ENCODE assay signal across 8 cellular contexts in the genomic region with DNA sequence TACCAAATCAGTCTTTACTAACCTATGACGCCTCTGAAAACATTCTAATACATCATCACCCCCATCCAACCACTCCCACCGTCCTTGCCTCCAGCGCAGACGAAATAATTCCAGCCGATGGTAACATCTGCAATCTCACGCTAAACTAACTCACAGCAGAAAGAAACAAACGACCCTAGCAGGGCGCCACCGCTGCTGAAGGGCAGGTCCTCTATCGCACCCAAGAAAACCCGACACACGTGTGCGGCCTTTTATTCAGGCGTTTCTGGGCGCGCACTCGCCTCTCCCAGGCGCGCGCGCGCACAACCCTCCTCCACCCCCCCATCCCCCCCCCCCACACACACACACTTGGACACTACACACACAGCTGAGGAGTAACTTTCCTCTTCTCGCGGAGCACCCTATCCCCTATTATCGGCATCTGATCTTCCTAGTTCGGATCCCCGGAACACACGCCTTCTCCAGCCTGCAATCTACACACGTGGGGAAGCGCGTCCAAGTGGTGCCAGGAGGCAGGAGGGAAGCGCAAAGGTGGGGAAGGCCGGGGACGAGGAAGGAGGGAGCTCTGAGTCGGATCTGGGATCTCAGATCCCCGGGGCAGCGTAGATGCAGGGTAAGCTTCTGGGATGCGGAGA. TPM values are rescaled to one million over a fixed set of nuclear protein-coding genes. Genes with fewer than 3 reads are reported as not detected.
DNase-seq lines count a peak whose midpoint lies in the region; ATAC-seq, FAIRE-seq and TF ChIP-seq lines count a peak whose summit lies in the region.

No MANE protein-coding gene starts in this region.

- no peaks in the 10 kb centered on the region for H4K20me1 ChIP-seq in K562 (replicated peaks; ENCODE audit: control insufficient read depth, insufficient read depth, low read length)

- FAIRE-seq in K562 (lab: Jason Lieb, UNC), result peak; percentile 69

- H3K4me2 ChIP-seq in K562 (ENCODE audit: insufficient read depth, low read length) (peak overlapping the region; percentile 91), skeletal muscle satellite cell (ENCODE audit: low read length) (peak overlapping the region; percentile 92)

- TSS peak; percentile 31 for BruUV-seq in K562 (replicated peaks; lab: Mats Ljungman, UMichigan)

- peak in 1 of 3 experiments; percentile 16; a peak in 1 of 6 replicates for TF ChIP-seq CTCF in K562 (IDR thresholded peaks at IDR 0.05 in 2 of 3, conservative IDR thresholded peaks at IDR 0.05 in 1 of 3; ENCODE audit: insufficient read depth in 2 of 3, low read depth in 1 of 3, low read length in 3 of 3)

- intact Hi-C loops in K562 (cut with micrococcal nuclease), result loop anchor here (2.0 to 5.0 kb wide), 3 partner anchors 89 to 149 kb away; no protein-coding TSS in a partner anchor

- 0 out of 2 replicates have a peak, but pooled peaks have one; percentile 41 for TF ChIP-seq POLR2A in K562 (conservative IDR thresholded peaks at IDR 0.05)

- H3K9ac ChIP-seq in K562 (ENCODE audit: insufficient read depth in 1 of 2, low read depth in 2 of 2, low read length in 2 of 2) (peak overlapping the region; percentile 58 to 94), iPS-18a (ENCODE audit: low read length) (peak overlapping the region; percentile 40), skeletal muscle satellite cell (ENCODE audit: low read depth, low read length) (peak overlapping the region; percentile 63)

- no peaks in the 10 kb centered on the region for H3K27me3 ChIP-seq in SJCRH30
- no peaks in the 10 kb centered on the region; a peak in 1 of 5 replicates for H3K27me3 ChIP-seq in K562 (ENCODE audit: control insufficient read depth in 2 of 2, insufficient read depth in 2 of 2, low read length in 2 of 2)
- peaks cover 59% of the 10 kb centered on the region for H3K27me3 ChIP-seq in iPS-18a (ENCODE audit: control insufficient read depth, insufficient read depth, low read length)
- no peaks in the 10 kb centered on the region for H3K27me3 ChIP-seq in skeletal muscle satellite cell (ENCODE audit: control insufficient read depth, insufficient read depth, low read length)

- H3K36me3 ChIP-seq in SJCRH30 (no peaks in the 10 kb centered on the region), K562 (ENCODE audit: control insufficient read depth, insufficient read depth, low read length) (no peaks in the 10 kb centered on the region), iPS-18a (ENCODE audit: control insufficient read depth, low read depth, low read length) (no peaks in the 10 kb centered on the region), skeletal muscle satellite cell (ENCODE audit: insufficient read depth, low read length) (no peaks in the 10 kb centered on the region)

- POLR2A ChIA-PET in K562 (lab: Yijun Ruan, JAX), result interaction anchor here (1.8 kb wide), 1 partner anchor 33 kb away, joined by 5 read pairs; no protein-coding TSS in a partner anchor

- ATAC-seq in K562 (peak; percentile 57), HG03097 (IDR thresholded peaks at IDR 0.05; ENCODE audit: low FRiP score, unreplicated experiment) (no peak)

- H3K9me3 ChIP-seq in SJCRH30 (replicated peaks) (no peaks in the 10 kb centered on the region), K562 (replicated peaks; ENCODE audit: control insufficient read depth, insufficient read depth, low read depth, low read length) (no peaks in the 10 kb centered on the region), iPS-18a (ENCODE audit: control insufficient read depth, low read depth, low read length) (no peaks in the 10 kb centered on the region), skeletal muscle satellite cell (replicated peaks; ENCODE audit: low read length) (no peaks in the 10 kb centered on the region)

- no peaks in the 10 kb centered on the region for H3K4me1 ChIP-seq in SJCRH30
- peaks cover 28 to 31% of the 10 kb centered on the region in 2 experiments for H3K4me1 ChIP-seq in K562 (replicated peaks in 1 of 2; ENCODE audit: control insufficient read depth in 2 of 2, insufficient read depth in 2 of 2, low read length in 2 of 2)
- peaks cover 8% of the 10 kb centered on the region for H3K4me1 ChIP-seq in iPS-18a (ENCODE audit: control insufficient read depth, low read depth, low read length)
- H3K4me1 ChIP-seq in skeletal muscle satellite cell (ENCODE audit: control insufficient read depth, insufficient read depth, low read length), result peaks cover 8% of the 10 kb centered on the region

- CTCF ChIA-PET in K562 (lab: Yijun Ruan, JAX; ENCODE audit: low intra/inter-chr PET ratio), result no interaction called here

- in situ Hi-C loops in K562 (cut with MboI), result no loop called here

- DNase-seq in DMS 273 treated with DMSO at 0.1 percent for 48 hours (lab: John Stamatoyannopoulos, UW) (peak; percentile 15), HuH-7 (ENCODE audit: low spot score) (peak; percentile 28), SJCRH30 (peak; percentile 17 to 54), K562 (ENCODE audit: extremely low read depth in 1 of 4, low spot score in 3 of 4) (peak; percentile 69 to 83 (median 74))
- DNase-seq in central memory CD4-positive, alpha-beta T cell, result no peak

- TF ChIP-seq RAD21 in K562 (CRISPR knock-in tag; conservative IDR thresholded peaks at IDR 0.05 in 1 of 2, IDR thresholded peaks at IDR 0.05 in 1 of 2), result no peak

- peaks cover 36% of the 10 kb centered on the region for H3K79me2 ChIP-seq in K562 (ENCODE audit: control insufficient read depth, insufficient read depth, low read length)

- H3K9me1 ChIP-seq in K562 (ENCODE audit: control insufficient read depth, insufficient read depth, low read length), result no peaks in the 10 kb centered on the region

- WGBS in K562 (ENCODE audit: insufficient coverage, low coverage, missing lambda C conversion rate), result under 1% methylated on average over 36 of the region's 38 CpGs

- TF ChIP-seq EP300 in K562 (IDR thresholded peaks at IDR 0.05; ENCODE audit: low read length), result no peak

- peak overlapping the region; percentile 92 for H2AFZ ChIP-seq in K562 (ENCODE audit: low read depth, low read length)

- no peak overlapping the region for H3K27ac ChIP-seq in SJCRH30
- peak overlapping the region; percentile 50; the same call in 2 of the 3 replicates for H3K27ac ChIP-seq in K562 (ENCODE audit: extremely low read depth, low read depth, low read length)
- H3K27ac ChIP-seq in iPS-18a (ENCODE audit: low read length), result no peak overlapping the region

- H3K4me3 ChIP-seq in SJCRH30 (peak overlapping the region; percentile 73), K562 (peak overlapping the region; percentile 62), iPS-18a (ENCODE audit: low read length) (peak overlapping the region; percentile 78), skeletal muscle satellite cell (ENCODE audit: low read length) (peak overlapping the region; percentile 91)

TF ChIP-seq in K562, 482 proteins besides CTCF, POLR2A, EP300 and RAD21 (continues in another document):
- TF ChIP-seq HDAC6 (IDR thresholded peaks at IDR 0.05; ENCODE audit: low read depth, low read length) (peak; percentile 75; the same call in 1 of the 2 replicates), MCM2 (IDR thresholded peaks at IDR 0.05; ENCODE audit: low read depth) (no peak), KHSRP (IDR thresholded peaks at IDR 0.05) (no peak), ZNF408 (CRISPR knock-in tag; IDR thresholded peaks at IDR 0.05; ENCODE audit: low read depth) (no peak), SMARCC2 (IDR thresholded peaks at IDR 0.05; ENCODE audit: low read depth) (no peak), MAZ (CRISPR knock-in tag; conservative IDR thresholded peaks at IDR 0.05 in 1 of 2, IDR thresholded peaks at IDR 0.05 in 1 of 2) (no peak; a peak in 1 of 4 replicates), SMARCA4 (IDR thresholded peaks at IDR 0.05) (0 out of 2 replicates have a peak, but pooled peaks have one; percentile 21), ZBTB7A (IDR thresholded peaks at IDR 0.05; ENCODE audit: borderline replicate concordance, control insufficient read depth, low read depth, low read length) (peak; percentile 52; the same call in 1 of the 2 replicates), KLF13 (tag; IDR thresholded peaks at IDR 0.05; ENCODE audit: borderline replicate concordance, low read depth) (no peak), SUPT5H (IDR thresholded peaks at IDR 0.05) (no peak)
- TF ChIP-seq, protein P1, sequence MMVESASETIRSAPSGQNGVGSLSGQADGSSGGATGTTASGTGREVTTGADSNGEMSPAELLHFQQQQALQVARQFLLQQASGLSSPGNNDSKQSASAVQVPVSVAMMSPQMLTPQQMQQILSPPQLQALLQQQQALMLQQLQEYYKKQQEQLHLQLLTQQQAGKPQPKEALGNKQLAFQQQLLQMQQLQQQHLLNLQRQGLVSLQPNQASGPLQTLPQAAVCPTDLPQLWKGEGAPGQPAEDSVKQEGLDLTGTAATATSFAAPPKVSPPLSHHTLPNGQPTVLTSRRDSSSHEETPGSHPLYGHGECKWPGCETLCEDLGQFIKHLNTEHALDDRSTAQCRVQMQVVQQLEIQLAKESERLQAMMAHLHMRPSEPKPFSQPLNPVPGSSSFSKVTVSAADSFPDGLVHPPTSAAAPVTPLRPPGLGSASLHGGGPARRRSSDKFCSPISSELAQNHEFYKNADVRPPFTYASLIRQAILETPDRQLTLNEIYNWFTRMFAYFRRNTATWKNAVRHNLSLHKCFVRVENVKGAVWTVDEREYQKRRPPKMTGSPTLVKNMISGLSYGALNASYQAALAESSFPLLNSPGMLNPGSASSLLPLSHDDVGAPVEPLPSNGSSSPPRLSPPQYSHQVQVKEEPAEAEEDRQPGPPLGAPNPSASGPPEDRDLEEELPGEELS (CRISPR knock-in tag; IDR thresholded peaks at IDR 0.05; ENCODE audit: borderline replicate concordance), result 0 out of 2 replicates have a peak, but pooled peaks have one; percentile 38

RNA-seq across cellular contexts. Expression of a gene that starts 1.4 kb away (rescaled TPM):
- 1.7 and 2.9 TPM in 2 replicates for total RNA-seq in SJCRH30 (2014; rRNA removed; shearing (Covaris generic))
- total RNA-seq in K562 (2011; cell fraction: chromatin; rRNA removed; ENCODE audit: low replicate concordance), result 13.1 and 17.7 TPM in 2 replicates
- 8.6 and 9.2 TPM in 2 replicates for total RNA-seq in K562 (2011; cell fraction: nucleolus; rRNA removed)
- total RNA-seq in K562 (2011; cell fraction: nucleoplasm; rRNA removed), result 12.8 and 23.1 TPM in 2 replicates
- total RNA-seq in K562 (2014; rRNA removed), result 8.3 and 10.3 TPM in 2 replicates
- 10.8 and 11.0 TPM in 2 replicates for total RNA-seq in K562 (2014; rRNA removed; fragmentation: Illumina TruSeq; extraction: Trizol)
- 10.5 and 10.8 TPM in 2 replicates for total RNA-seq in K562 (2015; rRNA removed; fragmentation: Illumina TruSeq; extraction: Trizol)
- total RNA-seq in K562 (2021), result 10.3 and 12.0 TPM in 2 replicates
- 3.6 and 3.8 TPM in 2 replicates for polyA plus RNA-seq in K562 (2011; rRNA removed)
- 3.0 and 4.7 TPM in 2 replicates for polyA plus RNA-seq in K562 (2011; cell fraction: cytosol; rRNA removed)
- polyA plus RNA-seq in K562 (2011; cell fraction: nucleus; rRNA removed), result 3.3 and 5.0 TPM in 2 replicates
- 3.6 and 6.6 TPM in 2 replicates for polyA plus RNA-seq in K562 (2012)
- 7.4 and 8.0 TPM in 2 replicates for polyA plus RNA-seq in K562 (2014; fragmentation: Illumina TruSeq; extraction: Trizol)
- 1 to 10 TPM; 5.4 to 5.9 TPM for polyA plus RNA-seq in K562 (2014; fragmentation: Nextera tagmentation; extraction: Ambion mirVana)
- polyA plus RNA-seq in K562 (2014; rRNA removed), result 7.0 and 8.2 TPM in 2 replicates
- polyA minus RNA-seq in K562 (2011; rRNA and poly(A)+ RNA removed), result 7.9 and 8.5 TPM in 2 replicates
- polyA minus RNA-seq in K562 (2011; cell fraction: cytosol; rRNA and poly(A)+ RNA removed), result 3.9 and 7.1 TPM in 2 replicates
- polyA minus RNA-seq in K562 (2011; cell fraction: nucleus; rRNA and poly(A)+ RNA removed), result 8.1 and 9.6 TPM in 2 replicates
- 3.5 TPM in 2 replicates for total RNA-seq in skeletal muscle satellite cell (2012; rRNA removed)
